In genomic region chr19:18160792-18161690, GRCh38 we compare ENCODE assay signal across 8 cellular contexts. TPM values are rescaled to one million over a fixed set of nuclear protein-coding genes. Genes with fewer than 3 reads are reported as not detected.
DNase-seq lines count a peak whose midpoint lies in the region; ATAC-seq and TF ChIP-seq lines count a peak whose summit lies in the region.

No MANE protein-coding gene starts in this region.

- peak; percentile 16 for TF ChIP-seq CTCF in epithelial cell of esophagus (IDR thresholded peaks at IDR 0.05; ENCODE audit: insufficient read depth, low read depth, low read length, missing control alignments)

- no peaks in the 10 kb centered on the region for H3K9me3 Mint-ChIP-seq in naive B cell
- no peaks in the 10 kb centered on the region for H3K9me3 Mint-ChIP-seq in stimulated activated memory B cell treated with anti-CD40 and anti-IgM and Interleukin-4, amounts not matched to agents 10 μg/mL and 1 μg/mL and 100 μg/mL, for 72 hours

- peak overlapping the region in 1 of 6 donors; percentile 29 for H3K27ac Mint-ChIP-seq in naive B cell
- H3K27ac Mint-ChIP-seq in stimulated activated memory B cell treated with anti-CD40 and anti-IgM and Interleukin-4, amounts not matched to agents 10 μg/mL and 1 μg/mL and 100 μg/mL, for 72 hours, result peak overlapping the region; percentile 84

- peaks cover 14 to 32% (median 18%) of the 10 kb centered on the region in 3 donors for H3K4me1 Mint-ChIP-seq in naive B cell
- peaks cover 26% of the 10 kb centered on the region for H3K4me1 Mint-ChIP-seq in stimulated activated memory B cell treated with anti-CD40 and anti-IgM and Interleukin-4, amounts not matched to agents 10 μg/mL and 1 μg/mL and 100 μg/mL, for 72 hours

- peak overlapping the region; percentile 20 to 71 (median 61) for H3K4me3 Mint-ChIP-seq in naive B cell
- H3K4me3 Mint-ChIP-seq in stimulated activated memory B cell treated with anti-CD40 and anti-IgM and Interleukin-4, amounts not matched to agents 10 μg/mL and 1 μg/mL and 100 μg/mL, for 72 hours, result peak overlapping the region; percentile 71

- DNase-seq in NCI-H1436 (lab: John Stamatoyannopoulos, UW) (peak; percentile 46), NCI-H1436 treated with DMSO at 0.1 percent for 48 hours (lab: John Stamatoyannopoulos, UW) (no peak), NCI-H2227 (lab: John Stamatoyannopoulos, UW; ENCODE audit: unreplicated experiment) (peak; percentile 67), activated T-cell treated with anti-CD3 and anti-CD28 coated beads for 1 hour (ENCODE audit: low read depth) (peak; percentile 81), epithelial cell of esophagus (ENCODE audit: low read depth) (peak; percentile 64), naive B cell (peak; percentile 85)

- ATAC-seq in HG02642 (IDR thresholded peaks at IDR 0.05; ENCODE audit: poor library complexity, unreplicated experiment), result peak; percentile 76
- ATAC-seq in naive B cell (ENCODE audit: low read depth in 2 of 2), result peak; percentile 94
- ATAC-seq in stimulated activated memory B cell treated with anti-CD40 and anti-IgM and Interleukin-4, amounts not matched to agents 10 μg/mL and 1 μg/mL and 100 μg/mL, for 72 hours, result peak; percentile 95

- H3K4me3 ChIP-seq in epithelial cell of esophagus (ENCODE audit: low read length), result peak overlapping the region; percentile 30

- H3K36me3 Mint-ChIP-seq in naive B cell, result peaks cover 3 to 7% of the 10 kb centered on the region in 2 donors
- H3K36me3 Mint-ChIP-seq in stimulated activated memory B cell treated with anti-CD40 and anti-IgM and Interleukin-4, amounts not matched to agents 10 μg/mL and 1 μg/mL and 100 μg/mL, for 72 hours, result peaks cover 27% of the 10 kb centered on the region

- H3K27me3 Mint-ChIP-seq in naive B cell, result no peaks in the 10 kb centered on the region
- H3K27me3 Mint-ChIP-seq in stimulated activated memory B cell treated with anti-CD40 and anti-IgM and Interleukin-4, amounts not matched to agents 10 μg/mL and 1 μg/mL and 100 μg/mL, for 72 hours, result no peaks in the 10 kb centered on the region

RNA-seq across cellular contexts. Expression of gene PIK3R2, which starts 8.1 kb away (rescaled TPM):
- polyA plus RNA-seq in naive B cell (ENCODE audit: low read depth in 6 of 6), result 1 to 10 TPM; 1.2 to 5.7 (median 2.3) TPM

RNA-seq across cellular contexts. Expression of gene IFI30, which starts 12.6 kb away (rescaled TPM):
- 100 to 1,000 TPM; 107 to 293 (median 206) TPM for polyA plus RNA-seq in naive B cell (ENCODE audit: low read depth in 6 of 6)

RNA-seq across cellular contexts. Expression of gene MPV17L2, which starts 32.0 kb away (rescaled TPM):
- polyA plus RNA-seq in naive B cell (ENCODE audit: low read depth in 6 of 6), result 10 to 100 TPM in 3 of 6 donors, 1 to 10 TPM in 3; 1.8 to 12.0 (median 10.2) TPM

RNA-seq across cellular contexts. Expression of gene RAB3A, which starts 42.8 kb away (rescaled TPM):
- polyA plus RNA-seq in naive B cell (ENCODE audit: low read depth in 6 of 6), result 1 to 10 TPM in 3 of 6 donors, under 1 TPM in 3; 0.21 to 2.8 (median 0.80) TPM
